8 cellular contexts compared by ENCODE assay signal in genomic region chr7:150379590-150380379, GRCh38. TPM values are rescaled to one million over a fixed set of nuclear protein-coding genes. Genes with fewer than 3 reads are reported as not detected.
DNase-seq lines count a peak whose midpoint lies in the region; ATAC-seq and TF ChIP-seq lines count a peak whose summit lies in the region.

No MANE protein-coding gene starts in this region.

- H3K9ac ChIP-seq in iPS-20b (ENCODE audit: low read depth, low read length): peak overlapping the region; percentile 95

- H3K27ac ChIP-seq in KOPT-K1 (ENCODE audit: low read depth, low read length, poor library complexity, severe bottlenecking): peak overlapping the region; percentile 95
- H3K27ac ChIP-seq in ascending aorta: peak overlapping the region; percentile 79 to 85
- H3K27ac ChIP-seq in iPS-20b (ENCODE audit: low read length): peak overlapping the region; percentile 86

- peaks cover 4% of the 10 kb centered on the region; the same call in 1 of the 2 replicates for H3K36me3 ChIP-seq in KOPT-K1 (ENCODE audit: insufficient read depth, low read length)
- H3K36me3 ChIP-seq in ascending aorta: no peaks in the 10 kb centered on the region
- peaks cover 4% of the 10 kb centered on the region; the same call in 1 of the 2 replicates for H3K36me3 ChIP-seq in iPS-20b (ENCODE audit: insufficient read depth, low read depth, low read length)

- peak overlapping the region; percentile 81 for H3K4me3 ChIP-seq in AG04449 (ENCODE audit: low read depth, low read length)
- peak overlapping the region; percentile 90 for H3K4me3 ChIP-seq in GM12864 (ENCODE audit: low read depth, low read length)
- peak overlapping the region; percentile 61 to 93 for H3K4me3 ChIP-seq in ascending aorta
- peak overlapping the region; percentile 95 for H3K4me3 ChIP-seq in iPS-20b (ENCODE audit: low read length)

- H3K9me3 ChIP-seq in KOPT-K1 (ENCODE audit: insufficient read depth, low read length, poor library complexity, severe bottlenecking) (no peaks in the 10 kb centered on the region), ascending aorta (no peaks in the 10 kb centered on the region), iPS-20b (ENCODE audit: insufficient read depth, low read depth, low read length) (no peaks in the 10 kb centered on the region)

- TF ChIP-seq CTCF in AG04449 (IDR thresholded peaks at IDR 0.05; ENCODE audit: insufficient read depth, low read length, missing control alignments) (no peak), GM12864 (IDR thresholded peaks at IDR 0.05; ENCODE audit: low read depth, low read length, missing control alignments) (no peak), ascending aorta (IDR thresholded peaks at IDR 0.05) (no peak)

- no peaks in the 10 kb centered on the region for H3K27me3 ChIP-seq in ascending aorta
- no peaks in the 10 kb centered on the region for H3K27me3 ChIP-seq in iPS-20b (ENCODE audit: insufficient read depth, low read length)

- intact Hi-C loops in ascending aorta (cut with DNase I): loop anchor here (1.0 to 10.0 kb wide), 6 partner anchors 10 to 1115 kb away; partner anchors contain the start of genes ATP6V0E2, ZNF783 and ZNF862

- ATAC-seq in HG03342 (IDR thresholded peaks at IDR 0.05; ENCODE audit: unreplicated experiment): no peak

- no peak for DNase-seq in AG04449 (ENCODE audit: low read depth, low spot score)
- no peak for DNase-seq in GM12864 (ENCODE audit: low read depth)
- peak in 1 of 2 donors; percentile 66 for DNase-seq in ascending aorta (ENCODE audit: low spot score in 2 of 2)
- DNase-seq in stimulated activated CD8-positive, alpha-beta memory T cell treated with anti-CD3 and anti-CD28 coated beads, Interleukin-4, amount 100 ng/mL, for 48 hours: peak; percentile 47
- DNase-seq in NCI-H446 (lab: John Stamatoyannopoulos, UW): no peak

- H3K4me1 ChIP-seq in ascending aorta (peaks cover 0 to 6% of the 10 kb centered on the region in 2 donors), iPS-20b (ENCODE audit: insufficient read depth, low read length) (peaks cover 49% of the 10 kb centered on the region)

- CTCF ChIA-PET in AG04449 (lab: Yijun Ruan, JAX): interaction anchor here (1.0 to 1.9 kb wide), 2 partner anchors 25 to 42 kb away, joined by 3 to 7 read pairs; no protein-coding TSS in a partner anchor

- POLR2A ChIA-PET in AG04449 (lab: Yijun Ruan, JAX): interaction anchor here (0.9 kb wide), 1 partner anchor 24 kb away, joined by 3 read pairs; no protein-coding TSS in a partner anchor

RNA-seq across cellular contexts. Expression of gene ZNF775, which starts 0.7 kb away (rescaled TPM):
- total RNA-seq in ascending aorta: 17.1 TPM

RNA-seq across cellular contexts. Expression of gene REPIN1, which starts 11.2 kb away (rescaled TPM):
- 123 TPM for total RNA-seq in ascending aorta

RNA-seq across cellular contexts. Expression of gene RARRES2, which starts 38.4 kb away (rescaled TPM):
- 144 TPM for total RNA-seq in ascending aorta

RNA-seq across cellular contexts. Expression of gene ACTR3C, which starts 56.4 kb away (rescaled TPM):
- total RNA-seq in ascending aorta: 0.11 TPM

RNA-seq across cellular contexts. Expression of gene LRRC61, which starts 56.6 kb away (rescaled TPM):
- total RNA-seq in ascending aorta: 14.7 TPM
